9 cellular contexts compared by ENCODE assay signal in the genomic region with DNA sequence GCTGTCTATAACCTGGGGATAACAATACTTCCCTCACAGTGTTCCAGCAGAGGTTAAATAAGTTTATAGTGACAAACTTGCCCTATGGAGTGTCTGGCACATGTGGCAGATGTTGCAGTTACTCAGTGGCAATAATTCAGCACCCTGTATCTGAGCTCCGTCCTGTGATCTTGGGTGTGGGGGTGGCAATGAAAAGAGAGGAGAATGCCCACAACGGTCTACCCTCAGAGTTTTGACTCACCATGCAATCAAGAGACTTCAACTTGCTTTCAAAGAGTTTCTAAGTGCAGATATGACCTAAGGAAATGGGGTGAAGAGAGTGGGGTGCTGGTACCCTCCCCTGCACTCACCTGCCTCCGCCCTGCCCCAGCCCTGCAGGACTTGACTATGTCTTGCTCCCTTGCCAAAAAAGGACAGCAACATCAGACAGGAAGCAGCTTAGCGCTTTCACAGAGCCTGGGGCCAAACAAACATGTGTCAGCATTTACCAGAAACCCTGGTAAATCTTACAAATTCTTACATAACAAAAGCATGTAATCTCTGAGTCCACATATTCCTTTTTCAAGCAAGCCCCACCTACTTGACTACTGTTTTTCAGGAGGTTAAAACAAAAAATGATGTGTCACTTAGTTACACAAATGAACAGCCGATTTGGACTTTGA.
A peak's percentile ranks its signal among the peaks of the same experiment; 100 is the strongest.
DNase-seq lines count a peak whose midpoint lies in the region; ATAC-seq, FAIRE-seq and TF ChIP-seq lines count a peak whose summit lies in the region.
"Had no signal": no experiment of that assay in that cellular context is flagged by ENCODE, and none has a peak within 500 bp of the region (broad histone marks: within the 10 kb centered on the region; RNA-seq: fewer than 3 reads in every experiment).

No MANE protein-coding gene starts in this region.

- in situ Hi-C loops in GM12878 (cut with MboI), result no loop called here

- H3K9ac ChIP-seq in GM12878 (ENCODE audit: control insufficient read depth, insufficient read depth, low read length) (no peak overlapping the region), keratinocyte (ENCODE audit: control insufficient read depth, extremely low read depth, insufficient read depth, low read length) (peak overlapping the region; percentile 71)

- H3K27ac ChIP-seq in left ventricle myocardium inferior (replicated peaks) (no peak overlapping the region), GM12878 (ENCODE audit: control insufficient read depth, insufficient read depth) (no peak overlapping the region), keratinocyte (ENCODE audit: control insufficient read depth, insufficient read depth, low read length) (peak overlapping the region; percentile 98)

- no peak for TF ChIP-seq EP300 in GM12878 (IDR thresholded peaks at IDR 0.05; ENCODE audit: borderline replicate concordance in 1 of 2, control insufficient read depth in 1 of 2, low read depth in 2 of 2, low read length in 2 of 2)

- H3K4me2 ChIP-seq in GM12878 (ENCODE audit: control insufficient read depth, insufficient read depth) (no peak overlapping the region), keratinocyte (ENCODE audit: control insufficient read depth, extremely low read depth, insufficient read depth, low read depth, low read length) (peak overlapping the region; percentile 72)

- no peaks in the 10 kb centered on the region for H3K9me3 ChIP-seq in left ventricle myocardium inferior (replicated peaks)
- no peaks in the 10 kb centered on the region for H3K9me3 ChIP-seq in GM12878 (replicated peaks; ENCODE audit: control insufficient read depth, insufficient read depth, low read length)
- no peaks in the 10 kb centered on the region for H3K9me3 ChIP-seq in keratinocyte (ENCODE audit: control insufficient read depth, low read depth, low read length)

- H3K4me1 ChIP-seq in left ventricle myocardium inferior (no peaks in the 10 kb centered on the region), GM12878 (ENCODE audit: control insufficient read depth, insufficient read depth, low read length) (no peaks in the 10 kb centered on the region), keratinocyte (ENCODE audit: control insufficient read depth, extremely low read depth, insufficient read depth, low read length) (peaks cover 80% of the 10 kb centered on the region)

- POLR2A ChIA-PET in GM12878 (lab: Charles Lee), result no interaction called here

- no TSS peak for BruUV-seq in GM12878 (replicated peaks; lab: Mats Ljungman, UMichigan)

- FAIRE-seq in GM12878 (lab: Jason Lieb, UNC) (no peak), keratinocyte (lab: Jason Lieb, UNC) (peak; percentile 96), urothelium cell line (lab: Jason Lieb, UNC) (no peak), GM12891 (lab: Jason Lieb, UNC) (no peak)

- intact Hi-C loops in Right ventricle myocardium inferior (cut with DNase I), result no loop called here
- intact Hi-C loops in left ventricle myocardium inferior (cut with micrococcal nuclease), result no loop called here
- intact Hi-C loops in GM12878 (cut with micrococcal nuclease; ENCODE audit: unreplicated experiment), result no loop called here

- H3K79me2 ChIP-seq in GM12878 (ENCODE audit: control insufficient read depth, insufficient read depth, low read length) (no peaks in the 10 kb centered on the region), keratinocyte (ENCODE audit: control insufficient read depth, insufficient read depth, low read length) (no peaks in the 10 kb centered on the region)

- H4K20me1 ChIP-seq in GM12878 (ENCODE audit: control insufficient read depth, insufficient read depth) (no peaks in the 10 kb centered on the region), keratinocyte (ENCODE audit: control insufficient read depth, extremely low read depth, insufficient read depth, low read length) (no peaks in the 10 kb centered on the region)

- ATAC-seq in Right ventricle myocardium inferior (peak; percentile 72), GM12878 (peak; percentile 31; the same call in 1 of the 3 replicates)

- SMC1A ChIA-PET in GM12878 (lab: Charles Lee; ENCODE audit: uncharacterized antibody, unreplicated experiment), result interaction anchor here (1.2 to 1.3 kb wide), 2 partner anchors 7 to 16 kb away, joined by 3 to 4 read pairs; no protein-coding TSS in a partner anchor

- H3K27me3 ChIP-seq in left ventricle myocardium inferior (ENCODE audit: low read depth) (peaks cover 51% of the 10 kb centered on the region), GM12878 (replicated peaks in 1 of 2; ENCODE audit: control insufficient read depth in 2 of 2, insufficient read depth in 2 of 2, low read length in 1 of 2) (no peaks in the 10 kb centered on the region; a peak in 1 of 4 replicates), keratinocyte (ENCODE audit: control insufficient read depth, extremely low read depth, insufficient read depth, low read length) (no peaks in the 10 kb centered on the region)

- H2AFZ ChIP-seq in GM12878 (ENCODE audit: control insufficient read depth, low read depth, low read length) (no peak overlapping the region), keratinocyte (ENCODE audit: control insufficient read depth, low read length) (no peak overlapping the region)

- TF ChIP-seq POLR2A in GM12878 (IDR thresholded peaks at IDR 0.05; ENCODE audit: low read depth, low read length), result no peak
- no peak for TF ChIP-seq POLR2A in GM12891 (IDR thresholded peaks at IDR 0.05; ENCODE audit: low read depth, low read length)

- H3K9me1 ChIP-seq in keratinocyte (ENCODE audit: control insufficient read depth, extremely low read depth, insufficient read depth, low read length), result peaks cover 2% of the 10 kb centered on the region

- 8% methylated on average over 5 of the region's 5 CpGs for WGBS in GM12878 (ENCODE audit: insufficient coverage, insufficient replicate concordance, low lambda C conversion rate, missing lambda C conversion rate)

- CTCF ChIA-PET in GM12878 (lab: Yijun Ruan, JAX), result interaction anchor here (1.7 kb wide), 1 partner anchor 19 kb away, joined by 4 read pairs; no protein-coding TSS in a partner anchor

- no peak for DNase-seq in Right ventricle myocardium inferior (ENCODE audit: missing footprints)
- no peak for DNase-seq in left ventricle myocardium inferior
- no peak for DNase-seq in GM12878 (ENCODE audit: low read depth, low spot score)
- DNase-seq in keratinocyte (ENCODE audit: low read depth, low spot score), result peak; percentile 98
- DNase-seq in urothelium cell line (ENCODE audit: low spot score), result peak; percentile 70
- DNase-seq in retina, result no peak
- no peak for DNase-seq in DMS79 (lab: John Stamatoyannopoulos, UW)
- DNase-seq in GM12891 (ENCODE audit: insufficient read length, low spot score), result no peak
- DNase-seq: CD8-positive, alpha-beta memory T cell had no signal

- no peaks in the 10 kb centered on the region for H3K36me3 ChIP-seq in left ventricle myocardium inferior
- H3K36me3 ChIP-seq in GM12878 (ENCODE audit: control insufficient read depth in 2 of 2, insufficient read depth in 2 of 2, low read length in 1 of 2), result no peaks in the 10 kb centered on the region
- H3K36me3 ChIP-seq in keratinocyte (ENCODE audit: control insufficient read depth in 2 of 2, extremely low read depth in 1 of 2, insufficient read depth in 2 of 2, low read length in 2 of 2), result no peaks in the 10 kb centered on the region

- RAD21 ChIA-PET in GM12878 (lab: Charles Lee; ENCODE audit: unreplicated experiment), result interaction anchor here (1.1 kb wide), 1 partner anchor 47 kb away, joined by 4 read pairs; no protein-coding TSS in a partner anchor

- dilution Hi-C loops in keratinocyte (cut with MboI; ENCODE audit: extremely low pct_ligation_motif_present, low sequenced_read_pairs), result no loop called here

- TF ChIP-seq RAD21 in GM12878 (IDR thresholded peaks at IDR 0.05; ENCODE audit: insufficient read depth, low read depth, low read length), result no peak

- TF ChIP-seq CTCF in left ventricle myocardium inferior (IDR thresholded peaks at IDR 0.05; ENCODE audit: borderline replicate concordance), result no peak
- TF ChIP-seq CTCF in GM12878 (IDR thresholded peaks at IDR 0.05 in 2 of 3, conservative IDR thresholded peaks at IDR 0.05 in 1 of 3; ENCODE audit: control insufficient read depth in 2 of 3, extremely low read depth in 1 of 3, insufficient read depth in 1 of 3, low read depth in 3 of 3, low read length in 3 of 3), result no peak
- no peak for TF ChIP-seq CTCF in keratinocyte (optimal IDR thresholded peaks at IDR 0.05 in 1 of 3, IDR thresholded peaks at IDR 0.05 in 1 of 3, conservative IDR thresholded peaks at IDR 0.05 in 1 of 3; ENCODE audit: extremely low read depth in 1 of 3, insufficient read depth in 2 of 3, low read length in 3 of 3)

- H3K4me3 ChIP-seq in left ventricle myocardium inferior (no peak overlapping the region), GM12878 (no peak overlapping the region), keratinocyte (ENCODE audit: control insufficient read depth in 2 of 3, extremely low read depth in 1 of 3, insufficient read depth in 2 of 3, low read depth in 1 of 3, low read length in 3 of 3) (peak overlapping the region in 1 of 3 experiments; percentile 18)

TF ChIP-seq in GM12878, 131 proteins besides CTCF, POLR2A, EP300 and RAD21 (continues in another document):
- TF ChIP-seq, protein P1, sequence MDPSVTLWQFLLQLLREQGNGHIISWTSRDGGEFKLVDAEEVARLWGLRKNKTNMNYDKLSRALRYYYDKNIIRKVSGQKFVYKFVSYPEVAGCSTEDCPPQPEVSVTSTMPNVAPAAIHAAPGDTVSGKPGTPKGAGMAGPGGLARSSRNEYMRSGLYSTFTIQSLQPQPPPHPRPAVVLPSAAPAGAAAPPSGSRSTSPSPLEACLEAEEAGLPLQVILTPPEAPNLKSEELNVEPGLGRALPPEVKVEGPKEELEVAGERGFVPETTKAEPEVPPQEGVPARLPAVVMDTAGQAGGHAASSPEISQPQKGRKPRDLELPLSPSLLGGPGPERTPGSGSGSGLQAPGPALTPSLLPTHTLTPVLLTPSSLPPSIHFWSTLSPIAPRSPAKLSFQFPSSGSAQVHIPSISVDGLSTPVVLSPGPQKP (IDR thresholded peaks at IDR 0.05; ENCODE audit: low read depth, low read length), result peak; percentile 46; the same call in 1 of the 2 replicates

TF ChIP-seq in GM12891, 5 proteins besides CTCF, POLR2A, EP300 and RAD21:
- no peak for TF ChIP-seq TAF1 (IDR thresholded peaks at IDR 0.05; ENCODE audit: low read depth, low read length)
- no peak for TF ChIP-seq PAX5 (IDR thresholded peaks at IDR 0.05; ENCODE audit: insufficient read depth, low read length, severe bottlenecking)
- TF ChIP-seq POU2F2 (IDR thresholded peaks at IDR 0.05; ENCODE audit: low read depth, low read length), result no peak
- TF ChIP-seq POLR2AphosphoS5 (IDR thresholded peaks at IDR 0.05; ENCODE audit: low read depth, low read length), result no peak
- no peak for TF ChIP-seq SPI1 (IDR thresholded peaks at IDR 0.05; ENCODE audit: low read depth, low read length)

Comparison
In these comparisons a context has a peak if more than half of its experiments do, and no peak if none do; other contexts are left out.
1. DNase-seq: peak in keratinocyte (single experiment) and urothelium cell line (single experiment); none in Right ventricle myocardium inferior (single experiment), left ventricle myocardium inferior (single experiment), GM12878 (single experiment), retina (single experiment), DMS79 (single experiment) and GM12891 (single experiment).